31 cellular contexts compared by ENCODE assay signal in the genomic region with DNA sequence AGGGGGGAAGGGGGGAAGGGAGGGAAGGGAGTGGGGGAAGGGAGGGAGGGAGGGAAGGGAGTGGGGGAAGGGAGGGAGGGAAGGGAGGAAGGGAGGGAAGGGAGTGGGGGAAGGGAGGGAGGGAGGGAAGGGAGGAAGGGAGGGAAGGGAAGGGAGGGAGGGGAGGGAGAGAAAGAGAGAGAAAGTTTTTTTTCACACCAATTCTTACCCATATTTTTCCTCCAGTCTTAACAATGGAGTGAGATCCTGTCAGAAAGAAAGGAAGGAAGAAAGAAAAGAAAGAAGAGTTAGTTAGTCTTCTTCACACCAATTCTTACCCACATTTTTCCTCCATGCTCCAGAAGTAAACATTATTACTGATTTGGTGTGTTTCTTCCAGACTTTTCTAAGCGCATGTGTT. TPM values are rescaled to one million over a fixed set of nuclear protein-coding genes. Genes with fewer than 3 reads are reported as not detected.
"Had no signal": no experiment of that assay in that cellular context is flagged by ENCODE, and none has a peak within 500 bp of the region (broad histone marks: within the 10 kb centered on the region; RNA-seq: fewer than 3 reads in every experiment).

No MANE protein-coding gene starts in this region.

- DNase-seq: colonic mucosa; cortex of kidney; effector CD8-positive, alpha-beta T cell; effector memory CD8-positive, alpha-beta T cell; endodermal cell; esophagus squamous epithelium; foreskin melanocyte; gastrocnemius medialis; glutamatergic neuron; head of caudate nucleus; heart right ventricle; hippocampal formation; left cardiac atrium; left lung; left ventricle myocardium superior; lower lobe of right lung; naive B cell had no signal

- H3K36me3 ChIP-seq: colonic mucosa, esophagus squamous epithelium, gastrocnemius medialis, heart right ventricle, left lung, lower lobe of right lung had no signal

- H3K27ac ChIP-seq: colonic mucosa, epithelial cell of prostate, esophagus squamous epithelium, gastrocnemius medialis, heart right ventricle, left lung, lower lobe of right lung had no signal

- H3K9me3 ChIP-seq: colonic mucosa, esophagus squamous epithelium, gastrocnemius medialis, left lung, lower lobe of right lung, mucosa of descending colon had no signal

- ATAC-seq: effector memory CD8-positive, alpha-beta T cell; gastrocnemius medialis; left cardiac atrium; left ventricle myocardium superior had no signal

- H3K4me3 ChIP-seq: colonic mucosa, esophagus squamous epithelium, gastrocnemius medialis, heart right ventricle, left lung, lower lobe of right lung, mucosa of descending colon had no signal

- FAIRE-seq: endometrium, islet of Langerhans, keratinocyte had no signal

- H3K4me1 ChIP-seq: colonic mucosa, esophagus squamous epithelium, gastrocnemius medialis, heart right ventricle, left lung, lower lobe of right lung had no signal

- H3K27me3 ChIP-seq: colonic mucosa had no signal

RNA-seq across cellular contexts. Expression of a gene that starts 3.0 kb away (rescaled TPM):
- total RNA-seq: colonic mucosa, dermis microvascular lymphatic vessel endothelial cell, endodermal cell, esophagus mucosa, esophagus squamous epithelium, gastrocnemius medialis, glomerular endothelial cell, heart right ventricle, kidney epithelial cell, left cardiac atrium, left lung, left ventricle myocardium superior, lower leg skin, lower lobe of right lung, lung microvascular endothelial cell, mesenteric fat pad, mesothelial cell of epicardium, mucosa of descending colon, myocyte had no signal
- polyA plus RNA-seq: heart right ventricle, keratinocyte had no signal

RNA-seq across cellular contexts. Expression of a gene that starts 51.3 kb away (rescaled TPM):
- total RNA-seq: mesothelial cell of epicardium had no signal
- polyA plus RNA-seq: keratinocyte had no signal
